ENCODE assay signal across 1 cellular context in genomic region chr7:13067036-13067435, GRCh38.
TF ChIP-seq lines count a peak whose summit lies in the region.

No MANE protein-coding gene starts in this region.

TF ChIP-seq in K562, 482 proteins besides CTCF, POLR2A, EP300 and RAD21 (continued from another document):
- TF ChIP-seq ZNF592 (IDR thresholded peaks at IDR 0.05), result 0 out of 2 replicates have a peak, but pooled peaks have one; percentile 15
